ENCODE assay signal across 8 cellular contexts in the genomic region with DNA sequence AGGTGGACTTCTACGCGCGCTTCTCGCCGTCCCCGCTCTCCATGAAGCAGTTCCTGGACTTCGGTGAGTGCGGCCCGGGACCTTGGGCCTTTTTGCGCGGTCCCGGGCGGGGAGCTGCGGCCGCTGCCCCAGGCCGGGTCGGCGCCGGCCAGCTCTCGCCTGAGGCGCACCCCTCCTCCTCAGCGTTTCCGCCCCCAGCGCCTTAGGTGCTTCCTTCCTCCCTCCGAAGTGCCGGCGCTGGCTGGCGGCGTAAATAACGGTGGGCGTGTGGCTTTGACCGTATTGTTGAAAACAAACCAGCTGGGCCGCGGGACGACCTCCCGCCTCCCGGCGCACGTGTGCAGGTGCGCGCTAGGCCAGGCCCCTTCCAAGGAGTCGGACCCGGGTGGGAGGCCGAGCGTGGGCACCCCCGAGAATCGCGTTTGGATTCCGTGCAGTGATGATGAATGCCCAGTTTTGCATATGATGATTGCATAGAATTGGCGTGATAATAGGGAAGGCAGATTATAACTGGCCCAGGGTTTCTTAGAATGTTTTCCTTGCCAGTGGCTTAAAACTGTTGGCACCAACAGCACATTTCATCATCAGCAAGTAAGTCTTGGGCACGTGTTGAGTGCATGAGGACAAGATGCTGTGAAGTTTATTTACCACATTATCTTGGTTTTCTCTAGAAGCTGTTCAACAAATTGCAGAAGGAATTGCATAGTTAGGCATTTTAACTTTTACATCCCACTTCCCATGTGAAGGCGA. TPM values are rescaled to one million over a fixed set of nuclear protein-coding genes. Genes with fewer than 3 reads are reported as not detected.
DNase-seq lines count a peak whose midpoint lies in the region; TF ChIP-seq lines count a peak whose summit lies in the region.

No MANE protein-coding gene starts in this region.

- H3K9me3 ChIP-seq in iPS-18a (ENCODE audit: control insufficient read depth, low read depth, low read length): no peaks in the 10 kb centered on the region
- no peaks in the 10 kb centered on the region for H3K9me3 ChIP-seq in spleen

- H3K36me3 ChIP-seq in iPS-18a (ENCODE audit: control insufficient read depth, low read depth, low read length) (no peaks in the 10 kb centered on the region), spleen (peaks cover 0 to 30% (median 10%) of the 10 kb centered on the region in 6 donors)

- H3K4me3 ChIP-seq in GM12864 (ENCODE audit: low read depth, low read length) (peak overlapping the region; percentile 99), astrocyte of the spinal cord (ENCODE audit: low read depth, low read length) (peak overlapping the region; percentile 75), iPS-18a (ENCODE audit: low read length) (peak overlapping the region; percentile 82), spleen (peak overlapping the region; percentile 78 to 98 (median 88))

- TF ChIP-seq POLR2A in spleen (IDR thresholded peaks at IDR 0.05): no peak

- in situ Hi-C loops in astrocyte of the spinal cord (cut with HindIII; ENCODE audit: low sequenced_read_pairs): no loop called here

- H3K27me3 ChIP-seq in iPS-18a (ENCODE audit: control insufficient read depth, insufficient read depth, low read length) (peaks cover 5% of the 10 kb centered on the region), spleen (replicated peaks in 1 of 7) (no peaks in the 10 kb centered on the region)

- no peak for TF ChIP-seq CTCF in GM12864 (IDR thresholded peaks at IDR 0.05; ENCODE audit: low read depth, low read length, missing control alignments)
- no peak for TF ChIP-seq CTCF in astrocyte of the spinal cord (IDR thresholded peaks at IDR 0.05; ENCODE audit: low read depth, low read length)
- TF ChIP-seq CTCF in spleen (IDR thresholded peaks at IDR 0.05 in 8 of 11, conservative IDR thresholded peaks at IDR 0.05 in 3 of 11): no peak

- H3K27ac ChIP-seq in iPS-18a (ENCODE audit: low read length): peak overlapping the region; percentile 33
- H3K27ac ChIP-seq in spleen: peak overlapping the region; percentile 85 to 98 (median 96)

- 1 to 2% (median 1%) methylated on average over 29 to 52 of the region's 52 CpGs for WGBS in spleen, 5 donors

- DNase-seq in GM12864 (ENCODE audit: low read depth): peak; percentile 60
- peak; percentile 68 for DNase-seq in HCEC 1CT
- peak; percentile 57 for DNase-seq in M059J (ENCODE audit: low read depth)
- DNase-seq in T-helper 22 cell (ENCODE audit: low read depth): peak; percentile 47
- DNase-seq in astrocyte of the spinal cord (ENCODE audit: low read depth, low spot score): peak; percentile 54
- peak; percentile 95 for DNase-seq in spleen
- no peak for DNase-seq in cortex of kidney (lab: John Stamatoyannopoulos, UW)

- intact Hi-C loops in spleen (cut with DNase I; ENCODE audit: low total_unique reads): no loop called here

- H3K4me1 ChIP-seq in iPS-18a (ENCODE audit: control insufficient read depth, low read depth, low read length) (peaks cover 50% of the 10 kb centered on the region), spleen (peaks cover 5 to 48% (median 27%) of the 10 kb centered on the region in 6 donors)

- peak overlapping the region; percentile 81 for H3K9ac ChIP-seq in iPS-18a (ENCODE audit: low read length)

RNA-seq across cellular contexts. Expression of gene PDK1, which starts 0.6 kb away (rescaled TPM):
- 16.0 and 32.3 TPM in 2 replicates for total RNA-seq in M059J (2014; rRNA removed; shearing (Covaris generic))
- total RNA-seq in spleen: 10 to 100 TPM; 25.8 to 61.7 (median 28.9) TPM
- polyA plus RNA-seq in spleen: 1 to 10 TPM; 4.4 to 6.6 (median 4.7) TPM
